In the genomic region with DNA sequence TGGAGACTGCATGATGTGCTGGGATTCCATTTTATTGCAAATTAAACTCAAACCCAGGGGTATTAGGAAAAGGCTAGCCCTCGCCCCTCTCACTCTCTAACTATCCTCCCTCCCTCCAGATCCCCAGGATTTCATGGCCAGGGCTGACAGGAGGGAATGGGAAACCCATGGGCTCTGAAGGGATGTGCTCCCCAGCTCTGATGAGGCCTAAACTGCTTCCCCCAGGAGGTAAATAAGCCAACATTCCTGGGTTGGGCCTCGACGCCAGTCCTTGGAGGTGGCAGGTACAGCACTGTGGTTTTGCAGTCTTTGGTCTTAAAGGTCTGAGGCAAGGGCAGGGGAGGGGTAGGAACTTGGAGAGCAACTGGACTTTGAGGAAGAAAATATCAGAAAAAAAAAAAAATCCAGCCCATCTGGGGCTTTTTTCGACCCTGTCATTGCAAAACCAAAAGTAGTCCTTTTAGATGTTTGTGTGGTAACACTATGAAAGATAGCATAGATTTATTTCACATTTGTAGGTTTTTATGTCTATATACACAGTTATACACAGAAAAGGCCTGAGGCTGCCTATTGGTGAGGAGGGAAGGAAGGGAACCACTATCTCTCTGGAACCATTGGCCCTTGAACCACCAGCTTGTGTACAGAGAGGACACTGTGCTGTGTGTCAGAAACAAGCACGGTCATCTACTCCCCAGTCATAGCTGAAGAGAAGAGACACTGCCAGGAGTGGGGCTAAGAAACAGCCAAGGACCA, we compare ENCODE assay signal across 1 cellular context.
TF ChIP-seq lines count a peak whose summit lies in the region.

No MANE protein-coding gene starts in this region.

TF ChIP-seq in K562, 482 proteins besides CTCF, POLR2A, EP300 and RAD21:
- TF ChIP-seq, protein P1, sequence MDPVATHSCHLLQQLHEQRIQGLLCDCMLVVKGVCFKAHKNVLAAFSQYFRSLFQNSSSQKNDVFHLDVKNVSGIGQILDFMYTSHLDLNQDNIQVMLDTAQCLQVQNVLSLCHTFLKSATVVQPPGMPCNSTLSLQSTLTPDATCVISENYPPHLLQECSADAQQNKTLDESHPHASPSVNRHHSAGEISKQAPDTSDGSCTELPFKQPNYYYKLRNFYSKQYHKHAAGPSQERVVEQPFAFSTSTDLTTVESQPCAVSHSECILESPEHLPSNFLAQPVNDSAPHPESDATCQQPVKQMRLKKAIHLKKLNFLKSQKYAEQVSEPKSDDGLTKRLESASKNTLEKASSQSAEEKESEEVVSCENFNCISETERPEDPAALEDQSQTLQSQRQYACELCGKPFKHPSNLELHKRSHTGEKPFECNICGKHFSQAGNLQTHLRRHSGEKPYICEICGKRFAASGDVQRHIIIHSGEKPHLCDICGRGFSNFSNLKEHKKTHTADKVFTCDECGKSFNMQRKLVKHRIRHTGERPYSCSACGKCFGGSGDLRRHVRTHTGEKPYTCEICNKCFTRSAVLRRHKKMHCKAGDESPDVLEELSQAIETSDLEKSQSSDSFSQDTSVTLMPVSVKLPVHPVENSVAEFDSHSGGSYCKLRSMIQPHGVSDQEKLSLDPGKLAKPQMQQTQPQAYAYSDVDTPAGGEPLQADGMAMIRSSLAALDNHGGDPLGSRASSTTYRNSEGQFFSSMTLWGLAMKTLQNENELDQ (CRISPR knock-in tag; IDR thresholded peaks at IDR 0.05; ENCODE audit: borderline replicate concordance) = no peak
